In the genomic region with DNA sequence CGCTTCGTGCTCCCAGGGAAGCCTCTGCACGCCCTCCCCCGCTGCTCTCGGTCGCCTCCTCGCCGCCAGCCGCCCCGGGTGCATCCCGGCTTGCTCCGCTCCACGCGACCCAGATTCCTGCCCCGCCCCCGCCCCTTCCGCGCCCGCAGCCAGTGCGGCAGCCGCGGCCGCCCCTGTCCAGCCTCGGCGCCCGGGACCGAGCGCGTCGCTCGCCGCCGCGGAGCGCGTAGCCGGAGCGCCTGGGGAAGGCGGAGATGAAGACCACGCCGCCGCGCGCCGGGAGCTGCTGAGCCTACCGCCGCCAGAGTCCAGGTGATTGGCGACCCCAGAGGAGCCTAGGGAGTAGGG, we compare ENCODE assay signal across 8 cellular contexts. TPM values are rescaled to one million over a fixed set of nuclear protein-coding genes. Genes with fewer than 3 reads are reported as not detected.
DNase-seq lines count a peak whose midpoint lies in the region; ATAC-seq lines count a peak whose summit lies in the region.

TSS of gene ELMOD1 (plus strand) at position 50 of the 348 bp plus-strand sequence. CDS start 27,043 bp downstream, outside the sequence.

- no peaks in the 10 kb centered on the region for H3K79me2 ChIP-seq in GM23248 (ENCODE audit: insufficient read depth)

- H3K36me3 ChIP-seq in GM23248 (ENCODE audit: low read depth) (no peaks in the 10 kb centered on the region), neuron (ENCODE audit: insufficient read depth, low read length) (no peaks in the 10 kb centered on the region)

- WGBS in GM23248 (ENCODE audit: low coverage in 1 of 2, low lambda C conversion rate in 2 of 2, missing lambda C conversion rate in 2 of 2), 2 experiments, result 0 to 1% methylated on average over 13 to 25 of the region's 48 CpGs

- peak; percentile 77 for DNase-seq in DMS 273 (lab: John Stamatoyannopoulos, UW; ENCODE audit: unreplicated experiment)
- DNase-seq in DMS 273 treated with DMSO at 0.1 percent for 48 hours (lab: John Stamatoyannopoulos, UW), result no peak
- DNase-seq in GM23248, result peak; percentile 76
- peak; percentile 37 for DNase-seq in NCI-H1105 (lab: John Stamatoyannopoulos, UW)
- DNase-seq in activated naive CD4-positive, alpha-beta T cell treated with Interleukin-2 at 50 U/mL for 16 hours, result peak; percentile 37
- peak; percentile 40 for DNase-seq in globus pallidus (ENCODE audit: low spot score)

- peaks cover 12% of the 10 kb centered on the region for H3K4me1 ChIP-seq in GM23248 (ENCODE audit: insufficient read depth)
- H3K4me1 ChIP-seq in neuron (ENCODE audit: insufficient read depth, low read length), result peaks cover 37% of the 10 kb centered on the region

- in situ Hi-C loops in GM23248 (cut with MboI), result no loop called here

- H3F3A ChIP-seq in GM23248 (ENCODE audit: insufficient read depth), result peaks cover 24% of the 10 kb centered on the region

- H2AFZ ChIP-seq in GM23248, result peak within 1 kb of the TSS; percentile 83
- peak within 1 kb of the TSS; percentile 79 for H2AFZ ChIP-seq in neuron (ENCODE audit: low read depth, low read length)

- peak within 1 kb of the TSS; percentile 79 for H3K4me2 ChIP-seq in GM23248 (ENCODE audit: unreplicated experiment)

- H3K4me3 ChIP-seq in GM23248 (peak within 1 kb of the TSS; percentile 73), neuron (ENCODE audit: low read length) (peak within 1 kb of the TSS; percentile 76)

- H3K27ac ChIP-seq in GM23248, result no peak within 1 kb of the TSS

- H3K9me2 ChIP-seq in GM23248 (ENCODE audit: insufficient read depth), result no peaks in the 10 kb centered on the region

- H3K9ac ChIP-seq in GM23248, result peak within 1 kb of the TSS; percentile 50

- no peaks in the 10 kb centered on the region for H4K20me1 ChIP-seq in GM23248 (ENCODE audit: insufficient read depth)

- no peaks in the 10 kb centered on the region for H3K9me3 ChIP-seq in GM23248 (ENCODE audit: low read depth)
- H3K9me3 ChIP-seq in neuron (ENCODE audit: low read length), result no peaks in the 10 kb centered on the region

- peaks cover 17% of the 10 kb centered on the region for H3K27me3 ChIP-seq in GM23248 (replicated peaks; ENCODE audit: insufficient read depth)
- H3K27me3 ChIP-seq in neuron (ENCODE audit: insufficient read depth, low read length), result peaks cover 16% of the 10 kb centered on the region

- ATAC-seq in GM19452 (IDR thresholded peaks at IDR 0.05; ENCODE audit: unreplicated experiment), result no peak

RNA-seq across cellular contexts. Expression of gene ELMOD1, which starts in this region (rescaled TPM):
- 0.76 TPM in 1 of 2 replicates, not detected in the other for total RNA-seq in GM23248 (2014; rRNA removed; shearing (Covaris generic))
- polyA plus RNA-seq in GM23248 (2016; fragmentation: Nextera tagmentation; extraction: Ambion mirVana), result 0.32 and 0.51 TPM in 2 replicates

Comparison
In these comparisons a context has a peak if more than half of its experiments do, and no peak if none do; other contexts are left out.
1. Peak in DNase-seq, H3K4me3 ChIP-seq, H3K9ac ChIP-seq and H3K4me2 ChIP-seq in GM23248; RNA of the gene not detected or under 1 TPM.